ENCODE assay signal across 28 cellular contexts in the genomic region with DNA sequence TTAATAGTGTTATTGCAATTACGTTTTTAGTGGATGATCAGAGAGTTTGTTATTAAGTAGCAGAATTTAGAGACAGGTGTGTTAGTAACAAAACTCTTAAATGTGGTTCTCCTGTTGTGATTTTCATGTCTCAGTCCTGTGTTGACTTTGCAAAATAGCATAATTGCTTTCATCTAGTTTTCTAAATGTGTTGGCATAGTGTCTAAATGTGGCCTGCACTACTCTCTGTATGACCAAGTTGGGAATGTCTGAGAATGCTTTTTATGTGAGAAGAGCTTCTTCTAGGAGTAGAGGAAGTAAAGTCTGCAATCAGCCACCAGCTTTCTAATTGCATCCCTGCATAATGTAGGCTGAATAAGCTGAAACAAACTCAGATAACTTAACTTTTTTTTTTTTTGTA.
A peak's percentile ranks its signal among the peaks of the same experiment; 100 is the strongest.
DNase-seq lines count a peak whose midpoint lies in the region; ATAC-seq, FAIRE-seq and TF ChIP-seq lines count a peak whose summit lies in the region.
"Had no signal": no experiment of that assay in that cellular context is flagged by ENCODE, and none has a peak within 500 bp of the region (broad histone marks: within the 10 kb centered on the region; RNA-seq: fewer than 3 reads in every experiment).

No MANE protein-coding gene starts in this region.

- H3K36me3 Mint-ChIP-seq in MCF 10A (ENCODE audit: insufficient read depth, unreplicated experiment), result no peaks in the 10 kb centered on the region
- no peaks in the 10 kb centered on the region for H3K36me3 Mint-ChIP-seq in activated T-helper 2 cell treated with anti-CD3 and anti-CD28 coated beads, Interferon-gamma antibody, Interleukin-2, Interleukin-4, amounts not matched to agents 10 μg/mL and 5 μg/mL and 100 μg/mL, durations not matched to agents 14 hours and 24 hours and 36 hours (ENCODE audit: low read depth)
- H3K36me3 Mint-ChIP-seq: activated naive CD8-positive, alpha-beta T cell treated with anti-CD3 and anti-CD28 coated beads, Interleukin-2, amount 10 ng/mL, durations not matched to agents 7 days and 5 days; memory B cell; stimulated activated memory B cell treated with anti-CD40 and anti-IgM and Interleukin-4, amounts not matched to agents 10 μg/mL and 1 μg/mL and 100 μg/mL, for 72 hours; type B pancreatic cell had no signal

- RAD21 ChIA-PET in GM12878 (lab: Charles Lee; ENCODE audit: unreplicated experiment), result no interaction called here

- H3K27ac ChIP-seq in mammary epithelial cell (ENCODE audit: insufficient read depth, low read depth, low read length) (no peak overlapping the region), GM12878 (ENCODE audit: control insufficient read depth, insufficient read depth) (no peak overlapping the region)
- H3K27ac ChIP-seq: ovary had no signal

- H3K4me3 Mint-ChIP-seq in MCF 10A (ENCODE audit: unreplicated experiment), result no peak overlapping the region
- H3K4me3 Mint-ChIP-seq in activated T-helper 2 cell treated with anti-CD3 and anti-CD28 coated beads, Interferon-gamma antibody, Interleukin-2, Interleukin-4, amounts not matched to agents 10 μg/mL and 5 μg/mL and 100 μg/mL, durations not matched to agents 14 hours and 24 hours and 36 hours (ENCODE audit: low read depth), result no peak overlapping the region
- H3K4me3 Mint-ChIP-seq: activated B cell treated with CpG ODN at 0.5 μM for 24 hours; activated naive CD8-positive, alpha-beta T cell treated with anti-CD3 and anti-CD28 coated beads, Interleukin-2, amount 10 ng/mL, durations not matched to agents 7 days and 5 days; activated T-cell treated with anti-CD3 and anti-CD28 coated beads, Interleukin-2, amount 50 U/mL, for 4 hours; memory B cell; stimulated activated memory B cell treated with anti-CD40 and anti-IgM and Interleukin-4, amounts not matched to agents 10 μg/mL and 1 μg/mL and 100 μg/mL, for 72 hours; type B pancreatic cell had no signal

- H3K27me3 ChIP-seq in mammary epithelial cell (ENCODE audit: insufficient read depth, low read length) (no peaks in the 10 kb centered on the region), GM12878 (replicated peaks in 1 of 2; ENCODE audit: control insufficient read depth in 2 of 2, insufficient read depth in 2 of 2, low read length in 1 of 2) (no peaks in the 10 kb centered on the region)
- H3K27me3 ChIP-seq: ovary had no signal

- 85% methylated on average over 1 of the region's 1 CpG for WGBS in mammary epithelial cell (ENCODE audit: low coverage, missing lambda C conversion rate)
- WGBS in GM12878 (ENCODE audit: insufficient coverage, insufficient replicate concordance, low lambda C conversion rate, missing lambda C conversion rate), result 0% methylated on average over 1 of the region's 1 CpG

- no peak overlapping the region for H3K4me3 ChIP-seq in mammary epithelial cell (replicated peaks in 1 of 3; ENCODE audit: insufficient read depth in 1 of 3, low read depth in 2 of 3, low read length in 3 of 3)
- H3K4me3 ChIP-seq in GM12878, result no peak overlapping the region
- H3K4me3 ChIP-seq: ovary had no signal

- H3K36me3 ChIP-seq in mammary epithelial cell (ENCODE audit: insufficient read depth, low read length), result no peaks in the 10 kb centered on the region
- H3K36me3 ChIP-seq in GM12878 (ENCODE audit: control insufficient read depth in 2 of 2, insufficient read depth in 2 of 2, low read length in 1 of 2), result no peaks in the 10 kb centered on the region
- H3K36me3 ChIP-seq: ovary had no signal

- FAIRE-seq in GM12878 (lab: Jason Lieb, UNC), result no peak

- H3K4me2 ChIP-seq in mammary epithelial cell (ENCODE audit: insufficient read depth, low read depth, low read length), result peak overlapping the region; percentile 48
- H3K4me2 ChIP-seq in GM12878 (ENCODE audit: control insufficient read depth, insufficient read depth), result no peak overlapping the region

- no peak for TF ChIP-seq POLR2A in GM12878 (IDR thresholded peaks at IDR 0.05; ENCODE audit: low read depth, low read length)

- H3K27me3 Mint-ChIP-seq in MCF 10A (ENCODE audit: insufficient read depth, unreplicated experiment), result no peaks in the 10 kb centered on the region
- H3K27me3 Mint-ChIP-seq in activated T-helper 2 cell treated with anti-CD3 and anti-CD28 coated beads, Interferon-gamma antibody, Interleukin-2, Interleukin-4, amounts not matched to agents 10 μg/mL and 5 μg/mL and 100 μg/mL, durations not matched to agents 14 hours and 24 hours and 36 hours (ENCODE audit: low read depth), result no peaks in the 10 kb centered on the region
- H3K27me3 Mint-ChIP-seq: activated B cell treated with CpG ODN at 0.5 μM for 24 hours; activated naive CD8-positive, alpha-beta T cell treated with anti-CD3 and anti-CD28 coated beads, Interleukin-2, amount 10 ng/mL, durations not matched to agents 7 days and 5 days; memory B cell; stimulated activated memory B cell treated with anti-CD40 and anti-IgM and Interleukin-4, amounts not matched to agents 10 μg/mL and 1 μg/mL and 100 μg/mL, for 72 hours; type B pancreatic cell had no signal

- intact Hi-C loops in mammary epithelial cell (cut with micrococcal nuclease) (loop anchor here (5.0 kb wide), 1 partner anchor 50 kb away; no protein-coding TSS in a partner anchor), MCF 10A (cut with micrococcal nuclease) (no loop called here), GM12878 (cut with micrococcal nuclease; ENCODE audit: unreplicated experiment) (no loop called here)
- intact Hi-C loops in activated T-helper 2 cell treated with anti-CD3 and anti-CD28 coated beads, Interferon-gamma antibody, Interleukin-2, Interleukin-4, amounts not matched to agents 10 μg/mL and 5 μg/mL and 100 μg/mL, durations not matched to agents 14 hours and 24 hours and 36 hours (cut with micrococcal nuclease), result no loop called here

- DNase-seq in mammary epithelial cell (no peak), MCF 10A (ENCODE audit: unreplicated experiment) (no peak), GM12878 (ENCODE audit: low read depth, low spot score) (no peak), amygdala (lab: John Stamatoyannopoulos, UW) (no peak), hypothalamus (lab: John Stamatoyannopoulos, UW) (no peak)
- DNase-seq in activated T-helper 2 cell treated with anti-CD3 and anti-CD28 coated beads, Interferon-gamma antibody, Interleukin-2, Interleukin-4, amounts not matched to agents 10 μg/mL and 5 μg/mL and 100 μg/mL, durations not matched to agents 14 hours and 24 hours and 36 hours (ENCODE audit: low spot score), result no peak
- DNase-seq: 8988T; activated B cell treated with CpG ODN at 0.5 μM for 24 hours; activated CD4-positive, alpha-beta T cell treated with anti-CD3 and anti-CD28 coated beads, Interleukin-2, amount 50 U/mL, for 1 hour; activated gamma-delta T cell treated with Interleukin-2 at 50 U/mL for 16 hours; activated naive CD8-positive, alpha-beta T cell treated with anti-CD3 and anti-CD28 coated beads, Interleukin-2, amount 10 ng/mL, durations not matched to agents 7 days and 5 days; activated T-cell treated with anti-CD3 and anti-CD28 coated beads, Interleukin-2, amount 50 U/mL, for 4 hours; Calu3; cortex of kidney; DND-41; effector memory CD4-positive, alpha-beta T cell; NCI-H1048; NCI-H82; ovary; retina; RPMI8226; T-helper 1 cell had no signal

- no peak for TF ChIP-seq RAD21 in GM12878 (IDR thresholded peaks at IDR 0.05; ENCODE audit: insufficient read depth, low read depth, low read length)

- dilution Hi-C loops in mammary epithelial cell (cut with HindIII; ENCODE audit: low sequenced_read_pairs), result no loop called here

- H3K9ac ChIP-seq in mammary epithelial cell (ENCODE audit: insufficient read depth, low read length) (no peak overlapping the region), GM12878 (ENCODE audit: control insufficient read depth, insufficient read depth, low read length) (no peak overlapping the region)

- SMC1A ChIA-PET in GM12878 (lab: Charles Lee; ENCODE audit: uncharacterized antibody, unreplicated experiment), result no interaction called here

- H3K27ac Mint-ChIP-seq in MCF 10A (ENCODE audit: low read depth, unreplicated experiment), result no peak overlapping the region
- no peak overlapping the region for H3K27ac Mint-ChIP-seq in activated T-helper 2 cell treated with anti-CD3 and anti-CD28 coated beads, Interferon-gamma antibody, Interleukin-2, Interleukin-4, amounts not matched to agents 10 μg/mL and 5 μg/mL and 100 μg/mL, durations not matched to agents 14 hours and 24 hours and 36 hours
- H3K27ac Mint-ChIP-seq: activated B cell treated with CpG ODN at 0.5 μM for 24 hours; activated naive CD8-positive, alpha-beta T cell treated with anti-CD3 and anti-CD28 coated beads, Interleukin-2, amount 10 ng/mL, durations not matched to agents 7 days and 5 days; memory B cell; stimulated activated memory B cell treated with anti-CD40 and anti-IgM and Interleukin-4, amounts not matched to agents 10 μg/mL and 1 μg/mL and 100 μg/mL, for 72 hours; type B pancreatic cell had no signal

- TF ChIP-seq CTCF in mammary epithelial cell (conservative IDR thresholded peaks at IDR 0.05 in 1 of 2, IDR thresholded peaks at IDR 0.05 in 1 of 2; ENCODE audit: extremely low read depth in 1 of 2, insufficient read depth in 1 of 2, low read depth in 1 of 2, low read length in 2 of 2) (no peak), MCF 10A (IDR thresholded peaks at IDR 0.05; ENCODE audit: unreplicated experiment) (no peak), GM12878 (IDR thresholded peaks at IDR 0.05 in 2 of 3, conservative IDR thresholded peaks at IDR 0.05 in 1 of 3; ENCODE audit: control insufficient read depth in 2 of 3, extremely low read depth in 1 of 3, insufficient read depth in 1 of 3, low read depth in 3 of 3, low read length in 3 of 3) (no peak)

- H2AFZ ChIP-seq in mammary epithelial cell (ENCODE audit: low read depth, low read length), result no peak overlapping the region
- H2AFZ ChIP-seq in GM12878 (ENCODE audit: control insufficient read depth, low read depth, low read length), result no peak overlapping the region

- no peaks in the 10 kb centered on the region for H3K79me2 ChIP-seq in mammary epithelial cell (ENCODE audit: insufficient read depth, low read length)
- H3K79me2 ChIP-seq in GM12878 (ENCODE audit: control insufficient read depth, insufficient read depth, low read length), result no peaks in the 10 kb centered on the region

- TF ChIP-seq EP300 in GM12878 (IDR thresholded peaks at IDR 0.05; ENCODE audit: borderline replicate concordance in 1 of 2, control insufficient read depth in 1 of 2, low read depth in 2 of 2, low read length in 2 of 2), result no peak

- BruUV-seq in mammary epithelial cell (replicated peaks; lab: Mats Ljungman, UMichigan) (no TSS peak), MCF 10A (replicated peaks; lab: Mats Ljungman, UMichigan) (no TSS peak), GM12878 (replicated peaks; lab: Mats Ljungman, UMichigan) (no TSS peak)

- peak; percentile 70 for ATAC-seq in HG03439 (IDR thresholded peaks at IDR 0.05; ENCODE audit: unreplicated experiment)
- ATAC-seq in GM12878, result peak; percentile 36; the same call in 2 of the 3 replicates
- no peak for ATAC-seq in HG02642 (IDR thresholded peaks at IDR 0.05; ENCODE audit: poor library complexity, unreplicated experiment)
- ATAC-seq: activated T-cell treated with anti-CD3 and anti-CD28 coated beads, Interleukin-2, amount 50 U/mL, for 4 hours; left lobe of liver; stimulated activated memory B cell treated with anti-CD40 and anti-IgM and Interleukin-4, amounts not matched to agents 10 μg/mL and 1 μg/mL and 100 μg/mL, for 72 hours had no signal

- H3K9me3 ChIP-seq in mammary epithelial cell (replicated peaks; ENCODE audit: insufficient read depth, low read length), result no peaks in the 10 kb centered on the region
- H3K9me3 ChIP-seq in GM12878 (replicated peaks; ENCODE audit: control insufficient read depth, insufficient read depth, low read length), result no peaks in the 10 kb centered on the region; the same call in 2 of the 3 replicates
- H3K9me3 ChIP-seq: ovary had no signal

- peaks cover 6% of the 10 kb centered on the region for H3K4me1 Mint-ChIP-seq in MCF 10A (ENCODE audit: insufficient read depth, unreplicated experiment)
- no peaks in the 10 kb centered on the region for H3K4me1 Mint-ChIP-seq in activated T-helper 2 cell treated with anti-CD3 and anti-CD28 coated beads, Interferon-gamma antibody, Interleukin-2, Interleukin-4, amounts not matched to agents 10 μg/mL and 5 μg/mL and 100 μg/mL, durations not matched to agents 14 hours and 24 hours and 36 hours (ENCODE audit: low read depth)
- H3K4me1 Mint-ChIP-seq: activated B cell treated with CpG ODN at 0.5 μM for 24 hours; activated naive CD8-positive, alpha-beta T cell treated with anti-CD3 and anti-CD28 coated beads, Interleukin-2, amount 10 ng/mL, durations not matched to agents 7 days and 5 days; memory B cell; stimulated activated memory B cell treated with anti-CD40 and anti-IgM and Interleukin-4, amounts not matched to agents 10 μg/mL and 1 μg/mL and 100 μg/mL, for 72 hours had no signal

- CTCF ChIA-PET in mammary epithelial cell (lab: Charles Lee; ENCODE audit: low non-redundant PET) (no interaction called here), MCF 10A (lab: Yijun Ruan, JAX) (interaction anchor here (0.5 to 0.7 kb wide), 2 partner anchors 28 to 59 kb away, joined by 3 to 4 read pairs; no protein-coding TSS in a partner anchor), GM12878 (lab: Yijun Ruan, JAX) (no interaction called here)

- POLR2A ChIA-PET in MCF 10A (lab: Yijun Ruan, JAX), result no interaction called here
- POLR2A ChIA-PET in GM12878 (lab: Charles Lee), result no interaction called here

- in situ Hi-C loops in mammary epithelial cell (cut with MboI; ENCODE audit: low sequenced_read_pairs in 2 of 2), result no loop called here
- in situ Hi-C loops in GM12878 (cut with MboI), result no loop called here

- H3K9me3 Mint-ChIP-seq in MCF 10A (ENCODE audit: unreplicated experiment), result no peaks in the 10 kb centered on the region
- H3K9me3 Mint-ChIP-seq in activated T-helper 2 cell treated with anti-CD3 and anti-CD28 coated beads, Interferon-gamma antibody, Interleukin-2, Interleukin-4, amounts not matched to agents 10 μg/mL and 5 μg/mL and 100 μg/mL, durations not matched to agents 14 hours and 24 hours and 36 hours, result peaks cover 13% of the 10 kb centered on the region
- H3K9me3 Mint-ChIP-seq: activated naive CD8-positive, alpha-beta T cell treated with anti-CD3 and anti-CD28 coated beads, Interleukin-2, amount 10 ng/mL, durations not matched to agents 7 days and 5 days; type B pancreatic cell had no signal

- H3K4me1 ChIP-seq in mammary epithelial cell (ENCODE audit: insufficient read depth, low read length) (peaks cover 32% of the 10 kb centered on the region), GM12878 (ENCODE audit: control insufficient read depth, insufficient read depth, low read length) (no peaks in the 10 kb centered on the region)

- H4K20me1 ChIP-seq in mammary epithelial cell (ENCODE audit: insufficient read depth, low read length), result no peaks in the 10 kb centered on the region
- no peaks in the 10 kb centered on the region for H4K20me1 ChIP-seq in GM12878 (ENCODE audit: control insufficient read depth, insufficient read depth)
